In the genomic region with DNA sequence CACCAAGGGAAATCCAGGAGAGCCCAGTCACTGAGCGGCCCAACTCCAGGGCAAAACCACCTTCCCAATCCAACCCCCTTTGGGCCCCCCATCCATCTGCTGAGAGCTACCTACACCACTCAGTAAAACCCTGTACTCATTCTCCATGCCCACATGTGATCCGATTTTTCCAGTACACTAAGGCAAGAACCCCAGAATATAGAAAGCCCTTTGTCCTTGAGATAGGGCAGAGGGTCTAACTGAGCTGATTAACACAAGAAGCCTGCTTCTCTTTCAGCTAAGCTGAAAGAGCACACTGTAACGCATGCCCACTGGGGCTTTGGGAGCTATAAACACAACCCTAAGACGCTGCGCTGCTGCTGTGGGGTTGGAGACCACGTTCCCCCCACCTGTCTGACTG, we compare ENCODE assay signal across 17 cellular contexts. TPM values are rescaled to one million over a fixed set of nuclear protein-coding genes. Genes with fewer than 3 reads are reported as not detected.
DNase-seq lines count a peak whose midpoint lies in the region; ATAC-seq and TF ChIP-seq lines count a peak whose summit lies in the region.
"Had no signal": no experiment of that assay in that cellular context is flagged by ENCODE, and none has a peak within 500 bp of the region (broad histone marks: within the 10 kb centered on the region; RNA-seq: fewer than 3 reads in every experiment).

No MANE protein-coding gene starts in this region.

- POLR2A ChIA-PET in activated CD4-positive, alpha-beta T cell treated with anti-CD3 and anti-CD28 coated beads, Interleukin-2, amount 10 ng/mL, durations not matched to agents 7 days and 5 days (lab: Charles Lee) = no interaction called here
- POLR2A ChIA-PET in CD4-positive, alpha-beta T cell (lab: Charles Lee) = interaction anchor here (1.0 kb wide), 1 partner anchor 16 kb away, joined by 3 read pairs; no protein-coding TSS in a partner anchor

- 93 to 96% methylated on average over 4 to 6 of the region's 6 CpGs for WGBS in endodermal cell (ENCODE audit: insufficient coverage in 1 of 2, insufficient read length in 1 of 2), 2 experiments

- TF ChIP-seq CTCF in CD4-positive, alpha-beta T cell (IDR thresholded peaks at IDR 0.05) = no peak
- TF ChIP-seq CTCF in endodermal cell (conservative IDR thresholded peaks at IDR 0.05) (no peak), GM13976 (IDR thresholded peaks at IDR 0.05; ENCODE audit: borderline replicate concordance, control extremely low read depth, extremely low read depth, insufficient read depth, missing control alignments) (no peak)

- no peaks in the 10 kb centered on the region for H3K27me3 ChIP-seq in CD4-positive, alpha-beta T cell (ENCODE audit: control insufficient read depth, insufficient read depth, low read length)
- H3K27me3 ChIP-seq in endodermal cell (ENCODE audit: control insufficient read depth, insufficient read depth, low read length, poor library complexity, severe bottlenecking) (no peaks in the 10 kb centered on the region), MG63 (no peaks in the 10 kb centered on the region)

- peaks cover 26% of the 10 kb centered on the region for H3K36me3 Mint-ChIP-seq in activated CD4-positive, alpha-beta T cell treated with anti-CD3 and anti-CD28 coated beads, Interleukin-2, amount 10 ng/mL, durations not matched to agents 7 days and 5 days (ENCODE audit: low read depth)
- peaks cover 21% of the 10 kb centered on the region for H3K36me3 Mint-ChIP-seq in activated CD4-positive, alpha-beta T cell treated with anti-CD3 and anti-CD28 coated beads, Interleukin-2, amount 10 ng/mL, durations not matched to agents 24 days and 14 days (ENCODE audit: low read depth)
- peaks cover 17% of the 10 kb centered on the region for H3K36me3 Mint-ChIP-seq in CD4-positive, alpha-beta T cell (ENCODE audit: low read depth)
- H3K36me3 Mint-ChIP-seq in T-helper 17 cell (ENCODE audit: low read depth) (peaks cover 2% of the 10 kb centered on the region), endodermal cell (ENCODE audit: low read depth) (no peaks in the 10 kb centered on the region)

- no peak overlapping the region for H3K9ac ChIP-seq in endodermal cell (ENCODE audit: extremely low read depth, low read length, poor library complexity, severe bottlenecking)

- no peak overlapping the region for H3K4me3 ChIP-seq in endodermal cell (ENCODE audit: low read length)
- no peak overlapping the region for H3K4me3 ChIP-seq in MG63

- no peaks in the 10 kb centered on the region for H3K9me3 ChIP-seq in CD4-positive, alpha-beta T cell (ENCODE audit: control insufficient read depth, low read length)
- H3K9me3 ChIP-seq in T-helper 17 cell (ENCODE audit: control insufficient read depth, low read length, poor library complexity, severe bottlenecking) (no peaks in the 10 kb centered on the region), endodermal cell (ENCODE audit: control insufficient read depth, low read length) (no peaks in the 10 kb centered on the region), MG63 (no peaks in the 10 kb centered on the region)

- in situ Hi-C loops in GM13976 (cut with MboI; ENCODE audit: low sequenced_read_pairs, unreplicated experiment) = no loop called here

- intact Hi-C loops in activated CD4-positive, alpha-beta T cell treated with anti-CD3 and anti-CD28 coated beads, Interleukin-2, amount 10 ng/mL, durations not matched to agents 24 days and 14 days (cut with micrococcal nuclease) = no loop called here
- intact Hi-C loops in CD4-positive, alpha-beta T cell (cut with DNase I, micrococcal nuclease) = no loop called here

- CTCF ChIA-PET in activated CD4-positive, alpha-beta T cell treated with anti-CD3 and anti-CD28 coated beads, Interleukin-2, amount 10 ng/mL, durations not matched to agents 7 days and 5 days (lab: Charles Lee) = interaction anchor here (1.3 to 1.7 kb wide), 3 partner anchors 8 to 28 kb away, joined by 3 to 7 read pairs (median 4); no protein-coding TSS in a partner anchor
- CTCF ChIA-PET in CD4-positive, alpha-beta T cell (lab: Charles Lee) = no interaction called here

- no peaks in the 10 kb centered on the region for H3K27me3 Mint-ChIP-seq in activated CD4-positive, alpha-beta T cell treated with anti-CD3 and anti-CD28 coated beads, Interleukin-2, amount 10 ng/mL, durations not matched to agents 7 days and 5 days
- H3K27me3 Mint-ChIP-seq in activated CD4-positive, alpha-beta T cell treated with anti-CD3 and anti-CD28 coated beads, Interleukin-2, amount 10 ng/mL, durations not matched to agents 24 days and 14 days = no peaks in the 10 kb centered on the region
- no peaks in the 10 kb centered on the region for H3K27me3 Mint-ChIP-seq in CD4-positive, alpha-beta T cell
- H3K27me3 Mint-ChIP-seq in T-helper 17 cell (no peaks in the 10 kb centered on the region), endodermal cell (ENCODE audit: insufficient read depth) (no peaks in the 10 kb centered on the region)
- H3K27me3 Mint-ChIP-seq: B cell had no signal

- H3K9me3 Mint-ChIP-seq in activated CD4-positive, alpha-beta T cell treated with anti-CD3 and anti-CD28 coated beads, Interleukin-2, amount 10 ng/mL, durations not matched to agents 7 days and 5 days = no peaks in the 10 kb centered on the region
- no peaks in the 10 kb centered on the region for H3K9me3 Mint-ChIP-seq in activated CD4-positive, alpha-beta T cell treated with anti-CD3 and anti-CD28 coated beads, Interleukin-2, amount 10 ng/mL, durations not matched to agents 24 days and 14 days
- H3K9me3 Mint-ChIP-seq in CD4-positive, alpha-beta T cell = no peaks in the 10 kb centered on the region
- H3K9me3 Mint-ChIP-seq in endodermal cell = no peaks in the 10 kb centered on the region

- H3K36me3 ChIP-seq in endodermal cell (ENCODE audit: control insufficient read depth, insufficient read depth, low read length) = no peaks in the 10 kb centered on the region
- H3K36me3 ChIP-seq in MG63 = no peaks in the 10 kb centered on the region

- H3K4me1 ChIP-seq in endodermal cell (ENCODE audit: control insufficient read depth, insufficient read depth, low read length) = no peaks in the 10 kb centered on the region

- DNase-seq in activated CD4-positive, alpha-beta T cell treated with anti-CD3 and anti-CD28 coated beads, Interleukin-2, amount 10 ng/mL, durations not matched to agents 7 days and 5 days = no peak
- no peak for DNase-seq in activated CD4-positive, alpha-beta T cell treated with anti-CD3 and anti-CD28 coated beads, Interleukin-2, amount 10 ng/mL, durations not matched to agents 24 days and 14 days
- DNase-seq in CD4-positive, alpha-beta T cell = no peak
- DNase-seq in T-helper 17 cell (no peak), endodermal cell (no peak), MG63 (no peak), HCEC 1CT (no peak), GM13976 (ENCODE audit: low spot score) (no peak)
- DNase-seq: DMS79 treated with DMSO at 0.1 percent for 48 hours, H7, KG1, MV-4-11, NCI-H1694 treated with DMSO at 0.1 percent for 48 hours, PC-3 had no signal

- ATAC-seq in CD4-positive, alpha-beta T cell (ENCODE audit: poor library complexity) = no peak
- no peak for ATAC-seq in T-helper 17 cell
- ATAC-seq: PC-3 had no signal

- peaks cover 43% of the 10 kb centered on the region for H3K4me1 Mint-ChIP-seq in activated CD4-positive, alpha-beta T cell treated with anti-CD3 and anti-CD28 coated beads, Interleukin-2, amount 10 ng/mL, durations not matched to agents 7 days and 5 days
- H3K4me1 Mint-ChIP-seq in activated CD4-positive, alpha-beta T cell treated with anti-CD3 and anti-CD28 coated beads, Interleukin-2, amount 10 ng/mL, durations not matched to agents 24 days and 14 days = peaks cover 27% of the 10 kb centered on the region
- H3K4me1 Mint-ChIP-seq in CD4-positive, alpha-beta T cell (ENCODE audit: low read depth) = peaks cover 6% of the 10 kb centered on the region
- peaks cover 16% of the 10 kb centered on the region for H3K4me1 Mint-ChIP-seq in T-helper 17 cell
- peaks cover 8% of the 10 kb centered on the region for H3K4me1 Mint-ChIP-seq in endodermal cell
- H3K4me1 Mint-ChIP-seq: B cell had no signal

- H3K27ac ChIP-seq in CD4-positive, alpha-beta T cell (ENCODE audit: low read depth, low read length) = no peak overlapping the region
- H3K27ac ChIP-seq in endodermal cell (ENCODE audit: low read depth, low read length) = peak overlapping the region; percentile 44
- H3K27ac ChIP-seq: RWPE1 had no signal

- H3K4me3 Mint-ChIP-seq in activated CD4-positive, alpha-beta T cell treated with anti-CD3 and anti-CD28 coated beads, Interleukin-2, amount 10 ng/mL, durations not matched to agents 7 days and 5 days = no peak overlapping the region
- H3K4me3 Mint-ChIP-seq in activated CD4-positive, alpha-beta T cell treated with anti-CD3 and anti-CD28 coated beads, Interleukin-2, amount 10 ng/mL, durations not matched to agents 24 days and 14 days = no peak overlapping the region
- H3K4me3 Mint-ChIP-seq in CD4-positive, alpha-beta T cell = no peak overlapping the region
- no peak overlapping the region for H3K4me3 Mint-ChIP-seq in T-helper 17 cell
- no peak overlapping the region for H3K4me3 Mint-ChIP-seq in endodermal cell
- H3K4me3 Mint-ChIP-seq: B cell had no signal

- peak overlapping the region; percentile 7 for H3K27ac Mint-ChIP-seq in activated CD4-positive, alpha-beta T cell treated with anti-CD3 and anti-CD28 coated beads, Interleukin-2, amount 10 ng/mL, durations not matched to agents 7 days and 5 days
- no peak overlapping the region for H3K27ac Mint-ChIP-seq in activated CD4-positive, alpha-beta T cell treated with anti-CD3 and anti-CD28 coated beads, Interleukin-2, amount 10 ng/mL, durations not matched to agents 24 days and 14 days
- H3K27ac Mint-ChIP-seq in CD4-positive, alpha-beta T cell = peak overlapping the region; percentile 61
- peak overlapping the region; percentile 79 for H3K27ac Mint-ChIP-seq in T-helper 17 cell
- no peak overlapping the region for H3K27ac Mint-ChIP-seq in endodermal cell
- H3K27ac Mint-ChIP-seq: B cell had no signal

RNA-seq across cellular contexts. Expression of a gene that starts 36.0 kb away (rescaled TPM):
- 10 to 100 TPM; 34.4 to 38.4 TPM for total RNA-seq in activated CD4-positive, alpha-beta T cell treated with anti-CD3 and anti-CD28 coated beads, Interleukin-2, amount 10 ng/mL, durations not matched to agents 7 days and 5 days
- total RNA-seq in activated CD4-positive, alpha-beta T cell treated with anti-CD3 and anti-CD28 coated beads, Interleukin-2, amount 10 ng/mL, durations not matched to agents 24 days and 14 days = 19.2 and 20.5 TPM in 2 replicates
- 10 to 100 TPM; 50.1 to 51.8 TPM for total RNA-seq in CD4-positive, alpha-beta T cell
- total RNA-seq in T-helper 17 cell (10 to 100 TPM; 49.7 to 58.4 TPM), endodermal cell (1 to 10 TPM; 4.1 to 8.6 TPM)
- 11.8 TPM for polyA plus RNA-seq in endodermal cell (2013, experiment 1 of 2)
- 12.8 TPM for polyA plus RNA-seq in endodermal cell (2013, experiment 2 of 2)
- total RNA-seq in MG63 (2014; rRNA removed; shearing (Covaris generic); ENCODE audit: low replicate concordance) = 2.4 and 15.5 TPM in 2 replicates

RNA-seq across cellular contexts. Expression of a gene that starts 44.4 kb away (rescaled TPM):
- under 1 TPM in 1 of 2 experiments, not detected in 1; 0.25 TPM for total RNA-seq in activated CD4-positive, alpha-beta T cell treated with anti-CD3 and anti-CD28 coated beads, Interleukin-2, amount 10 ng/mL, durations not matched to agents 7 days and 5 days
- total RNA-seq in activated CD4-positive, alpha-beta T cell treated with anti-CD3 and anti-CD28 coated beads, Interleukin-2, amount 10 ng/mL, durations not matched to agents 24 days and 14 days = 0.14 TPM in 2 replicates
- 1 to 10 TPM; 1.1 to 1.7 TPM for total RNA-seq in CD4-positive, alpha-beta T cell
- total RNA-seq in T-helper 17 cell = under 1 TPM; 0.73 to 0.99 TPM
- 1 to 10 TPM; 3.6 to 9.9 TPM for total RNA-seq in endodermal cell
- polyA plus RNA-seq in endodermal cell (2013, experiment 1 of 2) = 6.4 TPM
- 6.4 TPM for polyA plus RNA-seq in endodermal cell (2013, experiment 2 of 2)
- 0.66 and 1.1 TPM in 2 replicates for total RNA-seq in MG63 (2014; rRNA removed; shearing (Covaris generic); ENCODE audit: low replicate concordance)
- total RNA-seq: HT-29 had no signal

RNA-seq across cellular contexts. Expression of a gene that starts 45.5 kb away (rescaled TPM):
- 10 to 100 TPM; 54.1 to 59.4 TPM for total RNA-seq in activated CD4-positive, alpha-beta T cell treated with anti-CD3 and anti-CD28 coated beads, Interleukin-2, amount 10 ng/mL, durations not matched to agents 7 days and 5 days
- 21.9 and 23.9 TPM in 2 replicates for total RNA-seq in activated CD4-positive, alpha-beta T cell treated with anti-CD3 and anti-CD28 coated beads, Interleukin-2, amount 10 ng/mL, durations not matched to agents 24 days and 14 days
- 10 to 100 TPM; 85.9 to 93.7 TPM for total RNA-seq in CD4-positive, alpha-beta T cell
- total RNA-seq in T-helper 17 cell (10 to 100 TPM; 66.5 to 67.2 TPM), endodermal cell (10 to 100 TPM; 60.4 to 81.7 TPM)
- 111 TPM for polyA plus RNA-seq in endodermal cell (2013, experiment 1 of 2)
- 102 TPM for polyA plus RNA-seq in endodermal cell (2013, experiment 2 of 2)
- 0.79 TPM in 1 of 2 replicates, not detected in the other for total RNA-seq in MG63 (2014; rRNA removed; shearing (Covaris generic); ENCODE audit: low replicate concordance)

RNA-seq across cellular contexts. Expression of a gene that starts 53.8 kb away (rescaled TPM):
- total RNA-seq in activated CD4-positive, alpha-beta T cell treated with anti-CD3 and anti-CD28 coated beads, Interleukin-2, amount 10 ng/mL, durations not matched to agents 7 days and 5 days = 10 to 100 TPM; 12.8 to 13.2 TPM
- 11.4 and 14.6 TPM in 2 replicates for total RNA-seq in activated CD4-positive, alpha-beta T cell treated with anti-CD3 and anti-CD28 coated beads, Interleukin-2, amount 10 ng/mL, durations not matched to agents 24 days and 14 days
- total RNA-seq in CD4-positive, alpha-beta T cell = 1 to 10 TPM; 3.7 to 4.4 TPM
- total RNA-seq in T-helper 17 cell (1 to 10 TPM; 3.0 to 6.1 TPM), endodermal cell (10 to 100 TPM in 1 of 2 donors, 1 to 10 TPM in 1; 7.3 to 12.6 TPM)
- polyA plus RNA-seq in endodermal cell (2013, experiment 1 of 2) = 9.3 TPM
- polyA plus RNA-seq in endodermal cell (2013, experiment 2 of 2) = 7.2 TPM
- total RNA-seq in MG63 (2014; rRNA removed; shearing (Covaris generic); ENCODE audit: low replicate concordance) = 3.1 and 4.8 TPM in 2 replicates

Comparison
In these comparisons a context has a peak if more than half of its experiments do, and no peak if none do; other contexts are left out.
1. H3K27ac Mint-ChIP-seq: peak in activated CD4-positive, alpha-beta T cell treated with anti-CD3 and anti-CD28 coated beads, Interleukin-2, amount 10 ng/mL, durations not matched to agents 7 days and 5 days (single experiment), CD4-positive, alpha-beta T cell (single experiment) and T-helper 17 cell (single experiment); none in activated CD4-positive, alpha-beta T cell treated with anti-CD3 and anti-CD28 coated beads, Interleukin-2, amount 10 ng/mL, durations not matched to agents 24 days and 14 days (single experiment) and endodermal cell (single experiment).
2. RNA of a gene that starts 45.5 kb away (total RNA-seq): 85.9 to 93.7 TPM in CD4-positive, alpha-beta T cell, 60.4 to 81.7 TPM in endodermal cell, 66.5 to 67.2 TPM in T-helper 17 cell, 54.1 to 59.4 TPM in activated CD4-positive, alpha-beta T cell treated with anti-CD3 and anti-CD28 coated beads, Interleukin-2, amount 10 ng/mL, durations not matched to agents 7 days and 5 days and 21.9 to 23.9 TPM in activated CD4-positive, alpha-beta T cell treated with anti-CD3 and anti-CD28 coated beads, Interleukin-2, amount 10 ng/mL, durations not matched to agents 24 days and 14 days; 0.79 TPM in MG63; every median in the first group is over 10 times any median in the second.